Comparison of ENCODE assay signal across 8 cellular contexts in genomic region chr5:78899922-78900362, GRCh38.
DNase-seq lines count a peak whose midpoint lies in the region; ATAC-seq and TF ChIP-seq lines count a peak whose summit lies in the region.

No MANE protein-coding gene starts in this region.

- no peak for TF ChIP-seq POLR2A in GM18505 (IDR thresholded peaks at IDR 0.05; ENCODE audit: borderline replicate concordance, extremely low read depth, insufficient read depth, insufficient read length)

- peak; percentile 40 for DNase-seq in AG08396 (ENCODE audit: low spot score)
- DNase-seq in GM12865 (ENCODE audit: low read depth): peak; percentile 80
- DNase-seq in NCI-H748 (lab: John Stamatoyannopoulos, UW; ENCODE audit: unreplicated experiment): peak; percentile 70
- peak; percentile 74 to 83 for DNase-seq in cardiac fibroblast (ENCODE audit: low read depth in 2 of 2)
- no peak for DNase-seq in nephron progenitor cell
- no peak for DNase-seq in DMS153 (lab: John Stamatoyannopoulos, UW)

- no peak overlapping the region for H3K27ac Mint-ChIP-seq in nephron progenitor cell

- peaks cover 42% of the 10 kb centered on the region for H3K9me3 Mint-ChIP-seq in nephron progenitor cell

- peaks cover 38% of the 10 kb centered on the region for H3K36me3 Mint-ChIP-seq in nephron progenitor cell (ENCODE audit: low read depth)

- no peak overlapping the region for H3K4me3 ChIP-seq in GM12865 (ENCODE audit: low read depth, low read length)
- no peak overlapping the region for H3K4me3 ChIP-seq in cardiac fibroblast (replicated peaks in 1 of 2; ENCODE audit: low read depth in 2 of 2, low read length in 2 of 2)

- peak; percentile 82 for TF ChIP-seq CTCF in GM12865 (IDR thresholded peaks at IDR 0.05; ENCODE audit: insufficient read depth, low read depth, low read length, missing control alignments)
- peak; percentile 85 for TF ChIP-seq CTCF in cardiac fibroblast (IDR thresholded peaks at IDR 0.05; ENCODE audit: low read depth, low read length)
- peak; percentile 31 for TF ChIP-seq CTCF in nephron progenitor cell (IDR thresholded peaks at IDR 0.05)

- peaks cover 12% of the 10 kb centered on the region for H3K4me1 Mint-ChIP-seq in nephron progenitor cell

- H3K27me3 Mint-ChIP-seq in nephron progenitor cell (ENCODE audit: low read depth, poor library complexity): no peaks in the 10 kb centered on the region

- H3K4me3 Mint-ChIP-seq in nephron progenitor cell: no peak overlapping the region

- ATAC-seq in GM18505 (IDR thresholded peaks at IDR 0.05; ENCODE audit: unreplicated experiment) (no peak), HG03045 (IDR thresholded peaks at IDR 0.05; ENCODE audit: unreplicated experiment) (no peak)

Comparison
In these comparisons a context has a peak if more than half of its experiments do, and no peak if none do; other contexts are left out.
1. DNase-seq: peak in AG08396 (single experiment), GM12865 (single experiment), NCI-H748 (single experiment) and cardiac fibroblast (2 of 2); none in nephron progenitor cell (single experiment) and DMS153 (single experiment).
2. CTCF ChIP-seq: peak in every context shown above with its lines; median percentile 85 in cardiac fibroblast; 82 in GM12865; 31 in nephron progenitor cell.